ENCODE assay signal across 10 cellular contexts in the genomic region with DNA sequence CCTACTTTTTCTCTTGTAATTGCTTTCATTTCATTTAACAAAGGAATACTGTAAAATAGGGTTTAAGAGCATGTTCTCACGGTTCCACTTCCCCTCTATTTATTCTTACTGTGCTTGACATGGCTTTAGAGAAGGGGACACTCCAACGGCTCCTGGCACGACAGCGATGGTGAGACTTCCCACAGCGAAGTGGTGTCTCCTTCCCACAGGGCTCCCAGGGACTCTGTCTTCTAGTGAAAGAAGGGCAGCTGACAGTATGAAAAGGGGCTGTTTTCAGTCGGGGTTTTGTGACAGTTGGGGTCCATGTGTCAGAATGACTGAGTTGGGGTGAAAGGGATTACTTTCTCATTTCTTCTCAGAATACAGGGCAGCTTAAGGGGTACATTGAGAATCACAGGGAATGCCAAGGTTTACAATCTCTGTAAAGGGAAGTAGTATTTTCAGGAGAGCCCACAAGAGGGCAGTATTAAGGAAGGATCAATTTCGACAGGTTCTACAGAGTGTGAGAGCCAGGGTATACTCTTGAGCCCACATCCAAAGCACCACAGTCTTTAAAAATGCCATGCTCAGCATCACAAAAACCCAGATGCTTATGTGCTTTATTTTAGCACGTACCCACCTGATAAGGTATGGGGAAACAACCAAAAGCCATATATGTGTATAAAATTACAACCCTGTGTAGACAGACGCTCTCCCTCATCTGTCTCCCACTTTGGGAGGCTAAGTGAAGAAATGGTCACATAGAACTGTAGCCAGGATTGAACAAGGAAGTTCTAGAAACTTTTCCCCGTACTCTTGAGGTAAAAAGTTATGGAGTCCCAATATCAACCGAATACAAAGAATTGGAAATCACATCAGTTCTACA. TPM values are rescaled to one million over a fixed set of nuclear protein-coding genes. Genes with fewer than 3 reads are reported as not detected.
DNase-seq lines count a peak whose midpoint lies in the region; ATAC-seq, FAIRE-seq and TF ChIP-seq lines count a peak whose summit lies in the region.
"Had no signal": no experiment of that assay in that cellular context is flagged by ENCODE, and none has a peak within 500 bp of the region (broad histone marks: within the 10 kb centered on the region; RNA-seq: fewer than 3 reads in every experiment).

No MANE protein-coding gene starts in this region.

- H3K4me2 ChIP-seq in Loucy (ENCODE audit: low read depth, low read length, poor library complexity, severe bottlenecking) (no peak overlapping the region), HepG2 (ENCODE audit: low read depth, low read length) (0 out of 2 replicates have a peak overlapping the region, but pooled peaks have one; percentile 2)

- BruUV-seq in HepG2 (replicated peaks; lab: Mats Ljungman, UMichigan), result no TSS peak

- no peak for TF ChIP-seq EP300 in HepG2 (IDR thresholded peaks at IDR 0.05; ENCODE audit: low read depth in 2 of 2, low read length in 2 of 2)
- no peak for TF ChIP-seq EP300 in HepG2 (CRISPR knock-in tag; IDR thresholded peaks at IDR 0.05; ENCODE audit: borderline replicate concordance)

- no peak overlapping the region for H3K4me3 Mint-ChIP-seq in WTC11
- H3K4me3 Mint-ChIP-seq: memory B cell had no signal

- H3K27me3 ChIP-seq in Loucy (ENCODE audit: insufficient read depth, low read length, poor library complexity, severe bottlenecking) (no peaks in the 10 kb centered on the region), HepG2 (ENCODE audit: control insufficient read depth in 1 of 2, insufficient read depth in 2 of 2, low read length in 2 of 2) (peaks cover 2 to 3% of the 10 kb centered on the region in 2 experiments; a peak in 3 of 5 replicates)

- 27% methylated on average over 11 of the region's 11 CpGs for WGBS in HepG2 (ENCODE audit: low lambda C conversion rate)

- H3K9me3 ChIP-seq in Loucy (ENCODE audit: insufficient read depth, low read depth, low read length), result no peaks in the 10 kb centered on the region
- H3K9me3 ChIP-seq in HepG2 (ENCODE audit: low read length), result no peaks in the 10 kb centered on the region

- H3K9me3 Mint-ChIP-seq in WTC11, result peaks cover 18% of the 10 kb centered on the region
- H3K9me3 Mint-ChIP-seq: memory B cell had no signal

- H4K20me1 ChIP-seq in Loucy (ENCODE audit: insufficient read depth, low read length, poor library complexity, severe bottlenecking), result no peaks in the 10 kb centered on the region
- no peaks in the 10 kb centered on the region for H4K20me1 ChIP-seq in HepG2 (ENCODE audit: insufficient read depth, low read length)

- in situ Hi-C loops in HepG2 (cut with HindIII; ENCODE audit: extremely low pct_ligation_motif_present, low pct_unique_long_range_greater_than_20kb), result no loop called here

- peaks cover 3% of the 10 kb centered on the region; the same call in 1 of the 2 replicates for H3K27me3 Mint-ChIP-seq in WTC11 (ENCODE audit: low read depth)

- ATAC-seq in WTC11 (peak; percentile 98), HepG2 (peak; percentile 97), HG03135 (IDR thresholded peaks at IDR 0.05; ENCODE audit: unreplicated experiment) (no peak), GM19023 (IDR thresholded peaks at IDR 0.05; ENCODE audit: unreplicated experiment) (no peak)

- H3K79me2 ChIP-seq in Loucy (ENCODE audit: insufficient read depth, low read length) (no peaks in the 10 kb centered on the region), HepG2 (ENCODE audit: insufficient read depth, low read length) (no peaks in the 10 kb centered on the region)

- H3K36me3 Mint-ChIP-seq in WTC11, result peaks cover 12% of the 10 kb centered on the region
- H3K36me3 Mint-ChIP-seq: memory B cell had no signal

- intact Hi-C loops in HepG2 (cut with micrococcal nuclease; ENCODE audit: unreplicated experiment), result loop anchor here (1.0 kb wide), 1 partner anchor 79 kb away; no protein-coding TSS in a partner anchor

- H3K4me1 ChIP-seq in Loucy (ENCODE audit: insufficient read depth, low read length, poor library complexity, severe bottlenecking) (no peaks in the 10 kb centered on the region), HepG2 (ENCODE audit: insufficient read depth, low read length) (no peaks in the 10 kb centered on the region)

- H3K4me3 ChIP-seq in Loucy (ENCODE audit: low read length, poor library complexity, severe bottlenecking) (no peak overlapping the region), HepG2 (replicated peaks in 1 of 3; ENCODE audit: insufficient read depth in 1 of 3, low read depth in 2 of 3, low read length in 3 of 3) (no peak overlapping the region)
- H3K4me3 ChIP-seq: SK-N-MC had no signal

- H3K27ac Mint-ChIP-seq in WTC11, result no peak overlapping the region
- H3K27ac Mint-ChIP-seq: memory B cell had no signal

- H3K4me1 Mint-ChIP-seq in WTC11, result no peaks in the 10 kb centered on the region

- H2AFZ ChIP-seq in Loucy (ENCODE audit: low read length) (no peak overlapping the region), HepG2 (ENCODE audit: low read length) (no peak overlapping the region)

- POLR2A ChIA-PET in WTC11 (lab: Charles Lee), result no interaction called here
- POLR2A ChIA-PET in HepG2 (lab: Yijun Ruan, JAX), result no interaction called here

- H3K9me2 ChIP-seq in Loucy (replicated peaks; ENCODE audit: low read depth, low read length), result no peaks in the 10 kb centered on the region

- H3K36me3 ChIP-seq in Loucy (ENCODE audit: insufficient read depth, low read length) (no peaks in the 10 kb centered on the region), HepG2 (replicated peaks in 1 of 2; ENCODE audit: control insufficient read depth in 1 of 2, insufficient read depth in 2 of 2, low read length in 2 of 2) (no peaks in the 10 kb centered on the region)

- DNase-seq in GM03348 (ENCODE audit: low spot score), result peak; percentile 37
- no peak for DNase-seq in WTC11 (ENCODE audit: low spot score)
- peak; percentile 55 for DNase-seq in HepG2 (ENCODE audit: low spot score)
- DNase-seq in OCI-M2 (lab: John Stamatoyannopoulos, UW; ENCODE audit: unreplicated experiment), result no peak
- DNase-seq in stimulated activated CD4-positive, alpha-beta T cell treated with anti-CD3 and anti-CD28 coated beads, Interleukin-4, amount 100 ng/mL, for 24 hours, result no peak

- H3K27ac ChIP-seq in HepG2 (ENCODE audit: extremely low read length, insufficient read depth, low read length), result no peak overlapping the region
- H3K27ac ChIP-seq: SK-N-MC had no signal

- no peak for TF ChIP-seq POLR2A in HepG2 (IDR thresholded peaks at IDR 0.05; ENCODE audit: insufficient read depth in 1 of 2, low read depth in 2 of 2, low read length in 2 of 2)

- no peaks in the 10 kb centered on the region for H3F3A ChIP-seq in Loucy (ENCODE audit: low read depth)

- TF ChIP-seq CTCF in Loucy (conservative IDR thresholded peaks at IDR 0.05; ENCODE audit: low read length), result peak; percentile 75
- peak; percentile 31; the same call in 1 of the 2 replicates for TF ChIP-seq CTCF in WTC11 (IDR thresholded peaks at IDR 0.05)
- peak; percentile 76 for TF ChIP-seq CTCF in HepG2 (CRISPR knock-in tag; IDR thresholded peaks at IDR 0.05)

- FAIRE-seq in HepG2 (lab: Jason Lieb, UNC), result peak; percentile 34

- CTCF ChIA-PET in WTC11 (lab: Charles Lee), result interaction anchor here (0.6 to 1.3 kb wide), 5 partner anchors 27 to 1962 kb away, joined by 3 to 9 read pairs (median 3); partner anchors contain the start of gene SCRN3
- CTCF ChIA-PET in HepG2 (lab: Yijun Ruan, JAX; ENCODE audit: low intra/inter-chr PET ratio, low total read pairs), result interaction anchor here (0.7 kb wide), 1 partner anchor 111 kb away, joined by 4 read pairs; no protein-coding TSS in a partner anchor

- TF ChIP-seq RAD21 in HepG2 (CRISPR knock-in tag; IDR thresholded peaks at IDR 0.05), result no peak

- H3K9ac ChIP-seq in Loucy (ENCODE audit: low read depth, low read length, poor library complexity, severe bottlenecking), result no peak overlapping the region
- no peak overlapping the region for H3K9ac ChIP-seq in HepG2 (ENCODE audit: insufficient read depth, low read depth, low read length)

TF ChIP-seq in WTC11, 78 proteins besides CTCF, POLR2A, EP300 and RAD21 (continues in another document):
- TF ChIP-seq GTF2I (CRISPR knock-in tag; conservative IDR thresholded peaks at IDR 0.05), result no peak

TF ChIP-seq in HepG2, 621 proteins besides CTCF, POLR2A, EP300 and RAD21 (continues in another document):
- 0 out of 2 replicates have a peak, but pooled peaks have one; percentile 40 for TF ChIP-seq ZSCAN20 (CRISPR knock-in tag; IDR thresholded peaks at IDR 0.05; ENCODE audit: borderline replicate concordance)
- no peak for TF ChIP-seq FOXP1 (IDR thresholded peaks at IDR 0.05)
- TF ChIP-seq FOXP1 (CRISPR knock-in tag; IDR thresholded peaks at IDR 0.05), result no peak

RNA-seq across cellular contexts. Expression of gene RAPGEF4, which starts 31.3 kb away (rescaled TPM):
- total RNA-seq in WTC11 (2021) (0.78 to 2.2 TPM (median 0.96 TPM) in 3 replicates), HepG2 (2016; rRNA removed; fragmentation: Illumina TruSeq; extraction: Trizol) (0.91 TPM in 2 replicates)
- 0.09 TPM in 1 of 2 replicates, not detected in the other for total RNA-seq in HepG2 (2016; cell fraction: cytosol; rRNA removed; fragmentation: Illumina TruSeq; extraction: Trizol; ENCODE audit: low read depth)
- 0.54 and 0.63 TPM in 2 replicates for total RNA-seq in HepG2 (2016; cell fraction: insoluble cytoplasmic fraction; rRNA removed; fragmentation: Illumina TruSeq; extraction: Trizol)
- total RNA-seq in HepG2 (2016; cell fraction: membrane; rRNA removed; fragmentation: Illumina TruSeq; extraction: Trizol), result 0.24 and 0.53 TPM in 2 replicates
- total RNA-seq in HepG2 (2016; cell fraction: nucleus; rRNA removed; fragmentation: Illumina TruSeq; extraction: Trizol), result 0.53 and 0.56 TPM in 2 replicates
- 0.78 and 0.93 TPM in 2 replicates for polyA plus RNA-seq in HepG2 (2011; rRNA removed)
- polyA plus RNA-seq in HepG2 (2011; cell fraction: cytosol; rRNA removed), result 0.19 and 0.24 TPM in 2 replicates
- 2.5 and 2.8 TPM in 2 replicates for polyA plus RNA-seq in HepG2 (2011; cell fraction: nucleus; rRNA removed)
- 0.65 and 1.2 TPM in 2 replicates for polyA plus RNA-seq in HepG2 (2012)
- 0.03 and 0.10 TPM in 2 replicates for polyA plus RNA-seq in HepG2 (2016; cell fraction: cytosol; fragmentation: Illumina TruSeq; extraction: Trizol; ENCODE audit: low read depth)
- 0.47 and 0.78 TPM in 2 replicates for polyA plus RNA-seq in HepG2 (2016; cell fraction: insoluble cytoplasmic fraction; fragmentation: Illumina TruSeq; extraction: Trizol; ENCODE audit: low read depth)
- polyA plus RNA-seq in HepG2 (2016; cell fraction: membrane; fragmentation: Illumina TruSeq; extraction: Trizol; ENCODE audit: low read depth), result 0.13 and 0.31 TPM in 2 replicates
- 0.53 and 0.68 TPM in 2 replicates for polyA plus RNA-seq in HepG2 (2016; cell fraction: nucleus; fragmentation: Illumina TruSeq; extraction: Trizol; ENCODE audit: insufficient read depth, low read depth)
- 3.3 and 5.8 TPM in 2 replicates for polyA minus RNA-seq in HepG2 (2011; rRNA and poly(A)+ RNA removed; ENCODE audit: low replicate concordance)
- polyA minus RNA-seq in HepG2 (2011; cell fraction: cytosol; rRNA and poly(A)+ RNA removed), result 0.20 and 0.88 TPM in 2 replicates
- polyA minus RNA-seq in HepG2 (2011; cell fraction: nucleus; rRNA and poly(A)+ RNA removed), result 10.7 and 12.4 TPM in 2 replicates

Comparison
In these comparisons a context has a peak if more than half of its experiments do, and no peak if none do; other contexts are left out.
1. DNase-seq: peak in GM03348 (single experiment) and HepG2 (single experiment); none in WTC11 (single experiment), OCI-M2 (single experiment) and stimulated activated CD4-positive, alpha-beta T cell treated with anti-CD3 and anti-CD28 coated beads, Interleukin-4, amount 100 ng/mL, for 24 hours (single experiment).
2. ATAC-seq: peak in WTC11 (single experiment) and HepG2 (single experiment); none in HG03135 (single experiment) and GM19023 (single experiment).
3. Peak in every context shown above with its lines, with median percentiles within 50 percentile points of each other: CTCF ChIP-seq.